Comparison of ENCODE assay signal across 1 cellular context in the genomic region with DNA sequence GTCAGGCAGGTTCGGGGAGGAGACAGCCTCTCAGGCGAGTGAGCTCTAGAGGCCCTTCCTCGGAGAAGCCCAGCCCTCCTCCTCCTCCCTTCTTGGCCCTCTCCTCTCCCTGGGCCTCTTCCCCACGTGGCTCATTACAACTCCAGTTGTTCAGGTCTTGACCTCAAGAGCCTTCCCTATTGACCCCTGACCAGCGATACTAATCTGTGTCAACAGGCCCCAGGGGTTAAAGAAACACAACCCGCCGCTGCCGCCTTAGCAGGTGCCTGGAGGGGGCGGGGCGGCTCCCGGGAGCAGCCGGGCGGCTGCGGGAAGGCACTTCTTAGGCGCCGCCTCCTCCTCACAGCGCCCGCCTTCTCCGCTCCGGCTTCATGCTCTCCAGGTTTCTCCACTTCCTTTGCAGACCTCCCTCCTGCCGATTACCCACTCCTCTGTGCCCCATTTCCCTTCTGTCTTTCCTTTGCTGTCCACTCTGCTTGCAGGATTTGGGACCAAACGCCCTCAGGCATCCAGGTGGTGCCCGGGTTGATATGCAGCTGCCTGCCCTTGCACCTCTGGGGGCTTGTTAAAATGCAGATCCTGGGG.
TF ChIP-seq lines count a peak whose summit lies in the region.

No MANE protein-coding gene starts in this region.

TF ChIP-seq in H1, 55 proteins besides CTCF, POLR2A, EP300 and RAD21:
- TF ChIP-seq SIN3A (conservative IDR thresholded peaks at IDR 0.05 in 1 of 2, IDR thresholded peaks at IDR 0.05 in 1 of 2; ENCODE audit: low read depth in 1 of 2, low read length in 2 of 2) (peak in 1 of 2 experiments; percentile 43; a peak in 1 of 4 replicates), NANOG (IDR thresholded peaks at IDR 0.05; ENCODE audit: insufficient read depth, low read depth, low read length, poor library complexity, severe bottlenecking) (peak; percentile 42), TCF12 (IDR thresholded peaks at IDR 0.05; ENCODE audit: low read depth, low read length) (peak; percentile 94), HDAC2 (IDR thresholded peaks at IDR 0.05; ENCODE audit: borderline replicate concordance in 1 of 2, low read depth in 2 of 2, low read length in 2 of 2) (no peak), MAFK (IDR thresholded peaks at IDR 0.05; ENCODE audit: low read depth, low read length) (no peak), BCL11A (IDR thresholded peaks at IDR 0.05; ENCODE audit: low read depth in 2 of 2, low read length in 2 of 2) (no peak), ASH2L (IDR thresholded peaks at IDR 0.05; ENCODE audit: low read length) (no peak), EZH2 (IDR thresholded peaks at IDR 0.05; ENCODE audit: low read depth, low read length, severe bottlenecking) (peak; percentile 40), SP1 (IDR thresholded peaks at IDR 0.05; ENCODE audit: low read depth, low read length) (peak; percentile 64; the same call in 1 of the 2 replicates), CTBP2 (IDR thresholded peaks at IDR 0.05; ENCODE audit: borderline replicate concordance, insufficient read depth, insufficient read length, low read length) (peak; percentile 33), SP4 (IDR thresholded peaks at IDR 0.05; ENCODE audit: low read length) (no peak; the same call in 1 of the 2 replicates), RXRA (IDR thresholded peaks at IDR 0.05; ENCODE audit: insufficient read depth, low read depth, low read length) (peak; percentile 96), POU5F1 (IDR thresholded peaks at IDR 0.05; ENCODE audit: low read depth, low read length) (no peak), YY1 (IDR thresholded peaks at IDR 0.05; ENCODE audit: low read depth, low read length) (0 out of 2 replicates have a peak, but pooled peaks have one; percentile 46), GABPA (IDR thresholded peaks at IDR 0.05; ENCODE audit: borderline replicate concordance, insufficient read depth, low read length) (no peak)
- TF ChIP-seq, protein P1, sequence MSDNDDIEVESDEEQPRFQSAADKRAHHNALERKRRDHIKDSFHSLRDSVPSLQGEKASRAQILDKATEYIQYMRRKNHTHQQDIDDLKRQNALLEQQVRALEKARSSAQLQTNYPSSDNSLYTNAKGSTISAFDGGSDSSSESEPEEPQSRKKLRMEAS (IDR thresholded peaks at IDR 0.05): peak; percentile 61; the same call in 1 of the 2 replicates
